In the genomic region with DNA sequence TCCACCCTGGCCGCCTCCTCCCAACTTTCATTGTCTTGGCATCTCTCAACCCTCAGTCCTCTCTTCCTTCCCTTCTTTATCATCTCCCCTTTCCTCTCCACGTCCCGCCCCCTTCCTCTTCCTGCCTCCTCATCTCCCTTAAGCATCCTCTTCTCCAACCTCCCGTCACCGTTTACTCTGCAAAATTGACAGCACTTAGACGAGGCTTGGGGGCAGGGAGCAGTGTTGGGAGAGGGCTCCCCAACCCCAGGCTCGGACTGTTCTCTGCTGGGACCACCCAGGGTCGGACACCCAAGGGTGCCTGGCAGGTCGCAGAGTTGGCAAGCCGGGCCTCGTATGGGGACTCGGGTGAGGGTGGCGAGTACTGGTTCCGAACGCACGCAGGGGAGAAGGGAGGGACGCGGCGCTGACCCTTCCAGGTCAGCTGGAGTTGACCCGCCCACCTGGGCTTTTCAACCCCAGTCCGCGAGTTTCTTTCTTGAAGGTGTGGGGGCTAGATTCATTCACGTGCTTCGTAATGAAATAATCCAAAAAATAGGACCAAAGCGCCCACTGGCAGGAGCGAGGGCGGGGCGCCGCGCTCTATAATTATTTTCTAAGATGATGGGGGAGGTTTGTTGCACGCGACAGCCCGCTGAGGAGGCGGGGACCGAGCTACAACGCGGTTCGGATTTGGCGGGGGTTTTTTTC, we compare ENCODE assay signal across 8 cellular contexts. TPM values are rescaled to one million over a fixed set of nuclear protein-coding genes. Genes with fewer than 3 reads are reported as not detected.
DNase-seq lines count a peak whose midpoint lies in the region; ATAC-seq and TF ChIP-seq lines count a peak whose summit lies in the region.

No MANE protein-coding gene starts in this region.

- ATAC-seq in activated T-cell treated with anti-CD3 and anti-CD28 coated beads, Interleukin-2, amount 50 U/mL, for 72 hours (replicated peaks in 1 of 2), result no peak
- no peak for ATAC-seq in gastroesophageal sphincter
- ATAC-seq in GM21529 (IDR thresholded peaks at IDR 0.05; ENCODE audit: unreplicated experiment), result no peak
- no peak for ATAC-seq in GM21825 (IDR thresholded peaks at IDR 0.05; ENCODE audit: unreplicated experiment)

- peak overlapping the region; percentile 91 to 99 for H3K4me3 Mint-ChIP-seq in activated T-cell treated with anti-CD3 and anti-CD28 coated beads, Interleukin-2, amount 50 U/mL, for 72 hours

- no peak for TF ChIP-seq EP300 in gastroesophageal sphincter (IDR thresholded peaks at IDR 0.05)

- H3K4me1 ChIP-seq in gastroesophageal sphincter, result peaks cover 6 to 87% (median 53%) of the 10 kb centered on the region in 3 donors

- H3K27me3 ChIP-seq in gastroesophageal sphincter, result no peaks in the 10 kb centered on the region

- no peaks in the 10 kb centered on the region for H3K27me3 Mint-ChIP-seq in activated T-cell treated with anti-CD3 and anti-CD28 coated beads, Interleukin-2, amount 50 U/mL, for 72 hours (ENCODE audit: low read depth)

- WGBS in gastroesophageal sphincter (ENCODE audit: low coverage in 1 of 2), 2 donors, result 1 to 13% methylated on average over 5 to 16 of the region's 39 CpGs

- H3K27ac ChIP-seq in C4-2B (peak overlapping the region; percentile 96), gastroesophageal sphincter (peak overlapping the region; percentile 60 to 98 (median 98))

- in situ Hi-C loops in KBM-7 (cut with MboI; ENCODE audit: low pct_unique_long_range_greater_than_20kb, low sequenced_read_pairs), result no loop called here

- H3K4me3 ChIP-seq in gastroesophageal sphincter, result peak overlapping the region; percentile 25 to 84
- peak overlapping the region; percentile 84 for H3K4me3 ChIP-seq in retinal pigment epithelial cell (ENCODE audit: low read length)

- H3K4me1 Mint-ChIP-seq in activated T-cell treated with anti-CD3 and anti-CD28 coated beads, Interleukin-2, amount 50 U/mL, for 72 hours (ENCODE audit: low read depth), result peaks cover 91% of the 10 kb centered on the region

- TF ChIP-seq POLR2A in gastroesophageal sphincter (IDR thresholded peaks at IDR 0.05), result no peak

- peaks cover 0 to 22% of the 10 kb centered on the region in 2 donors for H3K36me3 ChIP-seq in gastroesophageal sphincter

- TF ChIP-seq CTCF in C4-2B (conservative IDR thresholded peaks at IDR 0.05) (no peak), gastroesophageal sphincter (IDR thresholded peaks at IDR 0.05) (no peak), retinal pigment epithelial cell (conservative IDR thresholded peaks at IDR 0.05; ENCODE audit: low read depth, low read length) (no peak)

- H3K9me3 ChIP-seq in gastroesophageal sphincter, result no peaks in the 10 kb centered on the region

- peak; percentile 18 for DNase-seq in KBM-7
- peak in 1 of 2 donors; percentile 41 for DNase-seq in activated T-cell treated with anti-CD3 and anti-CD28 coated beads, Interleukin-2, amount 50 U/mL, for 72 hours
- DNase-seq in retinal pigment epithelial cell (ENCODE audit: low read depth), result no peak
- DNase-seq in HuH-7 (ENCODE audit: low spot score), result no peak

- peak overlapping the region; percentile 91 for H3K27ac Mint-ChIP-seq in activated T-cell treated with anti-CD3 and anti-CD28 coated beads, Interleukin-2, amount 50 U/mL, for 72 hours

- peaks cover 10 to 27% of the 10 kb centered on the region in 2 donors for H3K36me3 Mint-ChIP-seq in activated T-cell treated with anti-CD3 and anti-CD28 coated beads, Interleukin-2, amount 50 U/mL, for 72 hours (ENCODE audit: insufficient read depth in 2 of 2)

- H3K9me3 Mint-ChIP-seq in activated T-cell treated with anti-CD3 and anti-CD28 coated beads, Interleukin-2, amount 50 U/mL, for 72 hours, result no peaks in the 10 kb centered on the region

RNA-seq across cellular contexts. Expression of gene PAGR1, which starts 0.8 kb away (rescaled TPM):
- 10 to 100 TPM; 14.8 to 17.8 TPM for total RNA-seq in activated T-cell treated with anti-CD3 and anti-CD28 coated beads, Interleukin-2, amount 50 U/mL, for 72 hours
- total RNA-seq in gastroesophageal sphincter, result 10 to 100 TPM; 19.3 to 29.6 (median 20.2) TPM

RNA-seq across cellular contexts. Expression of gene PRRT2, which starts 3.2 kb away (rescaled TPM):
- 1 to 10 TPM; 2.4 to 2.8 TPM for total RNA-seq in activated T-cell treated with anti-CD3 and anti-CD28 coated beads, Interleukin-2, amount 50 U/mL, for 72 hours
- total RNA-seq in gastroesophageal sphincter, result 10 to 100 TPM in 1 of 4 donors, 1 to 10 TPM in 3; 4.2 to 13.5 (median 6.0) TPM

RNA-seq across cellular contexts. Expression of gene MVP, which starts 5.1 kb away (rescaled TPM):
- 100 to 1,000 TPM; 148 to 161 TPM for total RNA-seq in activated T-cell treated with anti-CD3 and anti-CD28 coated beads, Interleukin-2, amount 50 U/mL, for 72 hours
- 100 to 1,000 TPM in 3 of 4 donors, 10 to 100 TPM in 1; 82.2 to 162 (median 129) TPM for total RNA-seq in gastroesophageal sphincter

RNA-seq across cellular contexts. Expression of gene MAZ, which starts 8.8 kb away (rescaled TPM):
- 100 to 1,000 TPM; 266 to 329 TPM for total RNA-seq in activated T-cell treated with anti-CD3 and anti-CD28 coated beads, Interleukin-2, amount 50 U/mL, for 72 hours
- total RNA-seq in gastroesophageal sphincter, result 100 to 1,000 TPM in 3 of 4 donors, 10 to 100 TPM in 1; 86.3 to 212 (median 116) TPM

RNA-seq across cellular contexts. Expression of gene KIF22, which starts 24.6 kb away (rescaled TPM):
- total RNA-seq in activated T-cell treated with anti-CD3 and anti-CD28 coated beads, Interleukin-2, amount 50 U/mL, for 72 hours, result 100 to 1,000 TPM; 153 to 180 TPM
- total RNA-seq in gastroesophageal sphincter, result 10 to 100 TPM in 3 of 4 donors, 1 to 10 TPM in 1; 9.4 to 17.3 (median 12.8) TPM
